Comparison of ENCODE assay signal across 8 cellular contexts in the genomic region with DNA sequence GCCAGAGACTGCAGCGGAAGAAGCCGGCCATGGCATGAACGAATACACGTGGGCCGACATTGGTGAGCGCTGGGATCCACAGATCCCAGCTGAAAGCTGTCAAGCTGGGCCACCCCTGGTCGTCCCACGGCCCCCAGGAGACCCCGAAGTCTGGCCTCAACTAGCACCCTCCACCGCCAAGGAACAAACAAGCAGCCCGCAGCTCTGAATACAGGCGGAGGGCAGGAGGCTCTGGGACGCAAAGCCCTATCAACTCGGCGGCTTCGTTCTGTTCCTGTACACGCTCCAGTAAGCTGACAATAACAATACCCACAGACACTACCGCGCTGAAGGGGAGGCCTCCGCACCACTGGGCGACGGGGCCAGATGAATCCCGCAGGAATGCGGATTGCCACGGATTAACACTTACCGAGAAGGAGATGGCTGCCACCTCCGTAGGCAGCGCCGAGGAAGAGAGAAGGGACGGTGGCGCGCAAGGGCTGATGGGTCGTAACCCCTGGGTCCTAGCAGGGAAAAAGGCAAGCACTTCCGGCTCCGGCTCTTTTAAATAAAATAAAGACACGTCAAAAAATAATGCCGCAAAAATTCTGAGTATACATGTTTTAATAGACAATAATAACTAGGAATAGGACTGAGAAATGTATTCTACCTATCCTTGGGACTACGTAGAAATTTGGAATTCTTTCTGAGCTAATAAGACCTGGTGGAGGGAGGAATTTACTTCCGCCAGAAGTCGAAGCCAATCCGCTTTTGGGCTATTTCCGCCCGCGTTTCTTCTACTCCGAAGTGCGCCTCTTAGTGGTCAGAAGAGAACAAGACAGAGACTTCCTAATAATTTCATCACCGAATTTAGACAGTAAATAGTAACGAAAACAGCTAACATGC. TPM values are rescaled to one million over a fixed set of nuclear protein-coding genes. Genes with fewer than 3 reads are reported as not detected.
DNase-seq lines count a peak whose midpoint lies in the region; ATAC-seq and TF ChIP-seq lines count a peak whose summit lies in the region.

A gene (minus strand): TSS at position 481 of the 885 bp plus-strand sequence. CDS start 1,328 bp downstream, outside the sequence.

- H3K4me1 ChIP-seq in KMS-11 (ENCODE audit: low read depth, poor library complexity, severe bottlenecking) (peaks cover 30% of the 10 kb centered on the region), Panc1 (ENCODE audit: control insufficient read depth, insufficient read depth, low read length) (peaks cover 19% of the 10 kb centered on the region), esophagus muscularis mucosa (peaks cover 32 to 50% (median 43%) of the 10 kb centered on the region in 4 donors), muscle layer of duodenum (ENCODE audit: control insufficient read depth in 1 of 2, insufficient read depth in 2 of 2, low read length in 2 of 2) (peaks cover 3 to 29% of the 10 kb centered on the region in 2 donors)

- H3K4me3 Mint-ChIP-seq in activated T-cell treated with anti-CD3 and anti-CD28 coated beads, Interleukin-2, amount 50 U/mL, for 4 hours, result peak within 1 kb of the TSS; percentile 98

- in situ Hi-C loops in Panc1 (cut with HindIII; ENCODE audit: low pct_unique_long_range_greater_than_20kb, low sequenced_read_pairs), result no loop called here

- H3K27me3 ChIP-seq in KMS-11 (ENCODE audit: insufficient read depth, low read depth) (no peaks in the 10 kb centered on the region), Panc1 (ENCODE audit: control insufficient read depth, insufficient read depth, low read length) (no peaks in the 10 kb centered on the region), esophagus muscularis mucosa (peaks cover 0 to 5% (median 0%) of the 10 kb centered on the region in 4 donors), muscle layer of duodenum (ENCODE audit: low read depth, low read length) (no peaks in the 10 kb centered on the region)

- intact Hi-C loops in Panc1 (cut with micrococcal nuclease; ENCODE audit: unreplicated experiment), result no loop called here
- intact Hi-C loops in esophagus muscularis mucosa (cut with DNase I), result loop anchor here (5.0 kb wide), 1 partner anchor 134 kb away; no protein-coding TSS in a partner anchor

- H3K4me3 ChIP-seq in KMS-11 (IDR thresholded peaks at IDR 0.05; ENCODE audit: insufficient read depth, low read depth, low read length), result peak within 1 kb of the TSS; percentile 59
- H3K4me3 ChIP-seq in Panc1 (ENCODE audit: low read depth in 2 of 2, low read length in 2 of 2), result peak within 1 kb of the TSS; percentile 96 to 99
- H3K4me3 ChIP-seq in esophagus muscularis mucosa, result peak within 1 kb of the TSS; percentile 74 to 97 (median 86)
- H3K4me3 ChIP-seq in muscle layer of duodenum (ENCODE audit: low read depth in 1 of 2, low read length in 2 of 2), result peak within 1 kb of the TSS; percentile 87 to 94

- H4K20me1 ChIP-seq in KMS-11 (ENCODE audit: insufficient read depth), result peaks cover 10% of the 10 kb centered on the region; the same call in 1 of the 2 replicates

- peaks cover 38% of the 10 kb centered on the region for H3K4me1 Mint-ChIP-seq in activated T-cell treated with anti-CD3 and anti-CD28 coated beads, Interleukin-2, amount 50 U/mL, for 4 hours (ENCODE audit: low read depth)

- POLR2A ChIA-PET in Panc1 (lab: Charles Lee), result no interaction called here

- TF ChIP-seq CTCF in KMS-11 (conservative IDR thresholded peaks at IDR 0.05; ENCODE audit: low read depth, low read length), result no peak; the same call in 1 of the 2 replicates
- TF ChIP-seq CTCF in Panc1 (IDR thresholded peaks at IDR 0.05), result peak; percentile 86
- peak; percentile 85 to 89 (median 86) for TF ChIP-seq CTCF in esophagus muscularis mucosa (IDR thresholded peaks at IDR 0.05)

- H3K36me3 ChIP-seq in KMS-11 (ENCODE audit: insufficient read depth) (peaks cover 9% of the 10 kb centered on the region; the same call in 1 of the 2 replicates), Panc1 (ENCODE audit: control insufficient read depth, insufficient read depth, low read length) (peaks cover 34% of the 10 kb centered on the region), esophagus muscularis mucosa (peaks cover 32 to 38% (median 36%) of the 10 kb centered on the region in 4 donors), muscle layer of duodenum (ENCODE audit: control insufficient read depth in 1 of 2, insufficient read depth in 2 of 2, low read length in 2 of 2) (peaks cover 31 to 33% of the 10 kb centered on the region in 2 donors)

- peaks cover 49% of the 10 kb centered on the region for H3K36me3 Mint-ChIP-seq in activated T-cell treated with anti-CD3 and anti-CD28 coated beads, Interleukin-2, amount 50 U/mL, for 4 hours (ENCODE audit: insufficient read depth)

- no peaks in the 10 kb centered on the region for H3K27me3 Mint-ChIP-seq in activated T-cell treated with anti-CD3 and anti-CD28 coated beads, Interleukin-2, amount 50 U/mL, for 4 hours (ENCODE audit: low read depth)

- under 1% methylated on average over 39 of the region's 48 CpGs for whole genome bisulfite sequencing in esophagus muscularis mucosa

- no peaks in the 10 kb centered on the region for H3K9me3 Mint-ChIP-seq in activated T-cell treated with anti-CD3 and anti-CD28 coated beads, Interleukin-2, amount 50 U/mL, for 4 hours

- peak; percentile 92 for DNase-seq in DMS79 treated with DMSO at 0.1 percent for 48 hours (lab: John Stamatoyannopoulos, UW)
- peak; percentile 82 for DNase-seq in Panc1 (ENCODE audit: low read depth, low spot score)
- peak; percentile 76 for DNase-seq in activated T-cell treated with anti-CD3 and anti-CD28 coated beads, Interleukin-2, amount 50 U/mL, for 4 hours
- DNase-seq in esophagus muscularis mucosa (ENCODE audit: extremely low spot score), result peak; percentile 98
- peak; percentile 77 to 83 for DNase-seq in stimulated activated CD8-positive, alpha-beta memory T cell treated with anti-CD3 and anti-CD28 coated beads, Interleukin-7, amount 100 ng/mL, for 4 hours (ENCODE audit: low read depth in 2 of 2)

- BruUV-seq in Panc1 (replicated peaks; lab: Mats Ljungman, UMichigan), result TSS peak; percentile 75

- H3K79me2 ChIP-seq in KMS-11 (ENCODE audit: insufficient read depth, low read depth), result peaks cover 51% of the 10 kb centered on the region

- H3K27ac ChIP-seq in KMS-11 (peak within 1 kb of the TSS; percentile 85), Panc1 (ENCODE audit: low read length) (peak within 1 kb of the TSS; percentile 93), esophagus muscularis mucosa (replicated peaks in 1 of 4) (peak within 1 kb of the TSS; percentile 86 to 93 (median 90)), muscle layer of duodenum (ENCODE audit: low read length) (peak within 1 kb of the TSS; percentile 100)

- no peak for TF ChIP-seq EP300 in esophagus muscularis mucosa (IDR thresholded peaks at IDR 0.05)

- peak; percentile 87 for ATAC-seq in GM21737 (IDR thresholded peaks at IDR 0.05; ENCODE audit: unreplicated experiment)
- peak; percentile 95 for ATAC-seq in Panc1
- ATAC-seq in activated T-cell treated with anti-CD3 and anti-CD28 coated beads, Interleukin-2, amount 50 U/mL, for 4 hours, result peak; percentile 83

- H3K9me3 ChIP-seq in Panc1 (ENCODE audit: control insufficient read depth, insufficient read depth, low read depth, low read length) (no peaks in the 10 kb centered on the region), esophagus muscularis mucosa (no peaks in the 10 kb centered on the region), muscle layer of duodenum (ENCODE audit: control insufficient read depth in 1 of 2, low read length in 2 of 2) (no peaks in the 10 kb centered on the region)

- peak within 1 kb of the TSS; percentile 70 for H2AFZ ChIP-seq in KMS-11 (ENCODE audit: low read depth)

- TF ChIP-seq POLR2A in esophagus muscularis mucosa (IDR thresholded peaks at IDR 0.05; ENCODE audit: low read depth), result peak; percentile 83

- H3K4me2 ChIP-seq in KMS-11, result peak within 1 kb of the TSS; percentile 78

- peak within 1 kb of the TSS; percentile 99 for H3K9ac ChIP-seq in KMS-11

- CTCF ChIA-PET in Panc1 (lab: Charles Lee), result interaction anchor here (0.5 to 1.8 kb wide), 3 partner anchors 31 to 203 kb away, joined by 3 to 6 read pairs (median 3); no protein-coding TSS in a partner anchor

RNA-seq across cellular contexts. Expression of the gene that starts here (rescaled TPM):
- total RNA-seq in Panc1 (2021; ENCODE audit: unreplicated experiment), result 794 TPM
- polyA plus RNA-seq in Panc1 (2012; ENCODE audit: insufficient read length), result 1,133 TPM
- 1,000 to 10,000 TPM; 2,424 to 2,614 (median 2,461) TPM for total RNA-seq in activated T-cell treated with anti-CD3 and anti-CD28 coated beads, Interleukin-2, amount 50 U/mL, for 4 hours
- 1,000 to 10,000 TPM in 2 of 4 donors, 100 to 1,000 TPM in 2; 784 to 1,554 (median 1,100) TPM for total RNA-seq in esophagus muscularis mucosa

Comparison
In these comparisons a context has a peak if more than half of its experiments do, and no peak if none do; other contexts are left out.
1. Peak in every context shown above with its lines: DNase-seq, ATAC-seq, H3K4me3 ChIP-seq and H3K27ac ChIP-seq.